In genomic region chr5:131776451-131776850, GRCh38 we compare ENCODE assay signal across 24 cellular contexts.
"Had no signal": no experiment of that assay in that cellular context is flagged by ENCODE, and none has a peak within 500 bp of the region (broad histone marks: within the 10 kb centered on the region; RNA-seq: fewer than 3 reads in every experiment).

No MANE protein-coding gene starts in this region.

- H3K9me3 ChIP-seq: esophagus muscularis mucosa, tibial nerve had no signal

- H3K27ac ChIP-seq: brain microvascular endothelial cell, esophagus muscularis mucosa, tibial nerve had no signal

- H3K27me3 Mint-ChIP-seq: activated CD8-positive, alpha-beta memory T cell treated with anti-CD3 and anti-CD28 coated beads, Interleukin-2, amount 10 ng/mL, durations not matched to agents 7 days and 5 days; activated CD8-positive, alpha-beta T cell treated with anti-CD3 and anti-CD28 coated beads for 36 hours; activated naive CD4-positive, alpha-beta T cell treated with anti-CD3 and anti-CD28 coated beads, Interleukin-2, amount 50 U/mL, for 24 hours; stimulated activated naive CD8-positive, alpha-beta T cell treated with anti-CD3 and anti-CD28 coated beads, Interleukin-15, Interleukin-2, amounts not matched to agents 100 ng/mL and 50 ng/mL, for 24 hours had no signal

- H3K4me3 Mint-ChIP-seq: activated CD8-positive, alpha-beta memory T cell treated with anti-CD3 and anti-CD28 coated beads, Interleukin-2, amount 10 ng/mL, durations not matched to agents 7 days and 5 days; activated CD8-positive, alpha-beta T cell treated with anti-CD3 and anti-CD28 coated beads for 36 hours; activated naive CD4-positive, alpha-beta T cell treated with anti-CD3 and anti-CD28 coated beads, Interleukin-2, amount 50 U/mL, for 24 hours; natural killer cell; stimulated activated naive CD8-positive, alpha-beta T cell treated with anti-CD3 and anti-CD28 coated beads, Interleukin-15, Interleukin-2, amounts not matched to agents 100 ng/mL and 50 ng/mL, for 24 hours; T-helper 1 cell treated with Interleukin-12 subunit alpha and Interleukin-12 subunit beta and Interleukin-4 antibody, amounts not matched to agents 30 μg/mL and 1 μg/mL, for 36 hours had no signal

- H3K27me3 ChIP-seq: brain microvascular endothelial cell, esophagus muscularis mucosa, tibial nerve had no signal

- H3K36me3 Mint-ChIP-seq: natural killer cell had no signal

- H3K36me3 ChIP-seq: brain microvascular endothelial cell, esophagus muscularis mucosa, tibial nerve had no signal

- H3K27ac Mint-ChIP-seq: activated CD8-positive, alpha-beta memory T cell treated with anti-CD3 and anti-CD28 coated beads, Interleukin-2, amount 10 ng/mL, durations not matched to agents 7 days and 5 days; activated CD8-positive, alpha-beta T cell treated with anti-CD3 and anti-CD28 coated beads for 36 hours; activated naive CD4-positive, alpha-beta T cell treated with anti-CD3 and anti-CD28 coated beads, Interleukin-2, amount 50 U/mL, for 24 hours; natural killer cell; stimulated activated naive CD8-positive, alpha-beta T cell treated with anti-CD3 and anti-CD28 coated beads, Interleukin-15, Interleukin-2, amounts not matched to agents 100 ng/mL and 50 ng/mL, for 24 hours; T-helper 1 cell treated with Interleukin-12 subunit alpha and Interleukin-12 subunit beta and Interleukin-4 antibody, amounts not matched to agents 30 μg/mL and 1 μg/mL, for 36 hours had no signal

- DNase-seq: activated CD4-positive, alpha-beta T cell treated with anti-CD3 and anti-CD28 coated beads for 48 hours; activated CD4-positive, CD25-positive, alpha-beta regulatory T cell; activated CD8-positive, alpha-beta memory T cell treated with anti-CD3 and anti-CD28 coated beads, Interleukin-2, amount 10 ng/mL, durations not matched to agents 7 days and 5 days; activated CD8-positive, alpha-beta T cell treated with anti-CD3 and anti-CD28 coated beads for 36 hours; activated effector memory CD4-positive, alpha-beta T cell treated with anti-CD3 and anti-CD28 coated beads, Interleukin-2, amount 50 U/mL, for 16 hours; activated T-cell treated with anti-CD3 and anti-CD28 coated beads for 4 hours; aorta; brain microvascular endothelial cell; caudate nucleus; head of caudate nucleus; hypothalamus; left ventricle myocardium superior; mammary epithelial cell; midbrain; natural killer cell; right cardiac atrium; stimulated activated CD4-positive, alpha-beta T cell treated with anti-CD3 and anti-CD28 coated beads, Interleukin-12 subunit alpha, Interleukin-12 subunit beta, amount 100 ng/mL, for 4 hours; substantia nigra; T1000 had no signal

- H3K9me3 Mint-ChIP-seq: activated naive CD4-positive, alpha-beta T cell treated with anti-CD3 and anti-CD28 coated beads, Interleukin-2, amount 50 U/mL, for 24 hours; natural killer cell; stimulated activated naive CD8-positive, alpha-beta T cell treated with anti-CD3 and anti-CD28 coated beads, Interleukin-15, Interleukin-2, amounts not matched to agents 100 ng/mL and 50 ng/mL, for 24 hours; T-helper 1 cell treated with Interleukin-12 subunit alpha and Interleukin-12 subunit beta and Interleukin-4 antibody, amounts not matched to agents 30 μg/mL and 1 μg/mL, for 36 hours had no signal

- ATAC-seq: activated CD8-positive, alpha-beta memory T cell treated with anti-CD3 and anti-CD28 coated beads, Interleukin-2, amount 10 ng/mL, durations not matched to agents 7 days and 5 days; activated CD8-positive, alpha-beta T cell treated with anti-CD3 and anti-CD28 coated beads for 36 hours; left ventricle myocardium superior; natural killer cell; right cardiac atrium had no signal

- H3K4me3 ChIP-seq: esophagus muscularis mucosa, tibial nerve had no signal
